In the genomic region with DNA sequence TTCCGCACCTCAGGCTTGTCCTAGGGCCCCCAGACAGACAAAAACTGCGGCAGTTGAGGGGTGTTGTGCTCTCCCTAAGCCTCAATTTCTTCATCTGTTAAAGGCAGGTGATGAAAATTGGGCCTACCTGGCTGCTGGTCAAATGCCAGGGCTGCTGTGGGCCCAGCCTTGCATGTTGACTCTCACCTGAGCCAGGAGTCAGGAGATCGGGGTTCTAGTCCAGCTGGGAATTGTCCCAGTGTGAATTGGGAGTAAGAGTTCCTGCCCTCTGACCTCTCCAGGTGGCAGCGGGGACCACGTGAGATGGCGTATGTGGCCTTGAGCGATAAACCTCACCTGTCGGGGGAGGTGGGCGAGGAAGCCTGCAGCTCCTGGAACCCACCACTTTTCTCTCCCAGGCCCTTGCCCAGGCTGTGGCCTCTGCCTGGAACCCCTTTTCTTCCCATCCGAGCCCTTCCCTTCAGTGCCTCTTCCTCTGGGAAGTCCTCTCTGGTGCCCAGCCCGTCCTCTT, we compare ENCODE assay signal across 8 cellular contexts.
DNase-seq lines count a peak whose midpoint lies in the region; ATAC-seq and TF ChIP-seq lines count a peak whose summit lies in the region.

No MANE protein-coding gene starts in this region.

- H3K27me3 ChIP-seq in uterus = no peaks in the 10 kb centered on the region

- no peaks in the 10 kb centered on the region for H3K36me3 Mint-ChIP-seq in natural killer cell

- ATAC-seq in left cardiac atrium (no peak), natural killer cell (no peak)

- H3K27ac Mint-ChIP-seq in natural killer cell = peak overlapping the region in 1 of 2 donors; percentile 13

- H3K36me3 ChIP-seq in uterus = no peaks in the 10 kb centered on the region

- no peaks in the 10 kb centered on the region for H3K9me3 Mint-ChIP-seq in natural killer cell

- H3K4me3 Mint-ChIP-seq in natural killer cell = peak overlapping the region; percentile 37

- TF ChIP-seq POLR2A in uterus (IDR thresholded peaks at IDR 0.05) = no peak

- TF ChIP-seq CTCF in natural killer cell (IDR thresholded peaks at IDR 0.05) = no peak
- TF ChIP-seq CTCF in uterus (IDR thresholded peaks at IDR 0.05) = no peak

- intact Hi-C loops in cardiac septum (cut with DNase I) (loop anchor here (5.0 kb wide), 1 partner anchor 291 kb away; no protein-coding TSS in a partner anchor), left cardiac atrium (cut with DNase I) (loop anchor here in 1 of 2 donors (5.0 to 10.0 kb wide), 2 partner anchors 147 to 171 kb away; a partner anchor contains a TSS), natural killer cell (cut with micrococcal nuclease) (no loop called here), uterus (cut with DNase I; ENCODE audit: low total_unique reads) (loop anchor here (10.0 kb wide), 1 partner anchor 147 kb away; a partner anchor contains a TSS)

- no peaks in the 10 kb centered on the region for H3K9me3 ChIP-seq in uterus

- H3K4me1 Mint-ChIP-seq in natural killer cell = peaks cover 10 to 11% of the 10 kb centered on the region in 2 donors

- DNase-seq in cardiac septum (ENCODE audit: low spot score) (peak; percentile 64), left cardiac atrium (no peak), ecto neural progenitor cell (ENCODE audit: low spot score) (peak; percentile 42), natural killer cell (no peak), uterus (peak; percentile 34 to 44), CD1c-positive myeloid dendritic cell (ENCODE audit: extremely low spot score) (no peak), NCI-H1930 (lab: John Stamatoyannopoulos, UW) (no peak)
- DNase-seq in effector CD4-positive, alpha-beta T cell = no peak

- H3K27me3 Mint-ChIP-seq in natural killer cell (ENCODE audit: low read depth in 2 of 2) = peaks cover 0 to 7% of the 10 kb centered on the region in 2 donors

- H3K4me3 ChIP-seq in uterus = peak overlapping the region; percentile 35 to 37

- H3K4me1 ChIP-seq in uterus = peaks cover 16 to 30% of the 10 kb centered on the region in 2 donors

- H3K27ac ChIP-seq in uterus = peak overlapping the region; percentile 95 to 99

Comparison
In these comparisons a context has a peak if more than half of its experiments do, and no peak if none do; other contexts are left out.
1. DNase-seq: peak in cardiac septum (single experiment), ecto neural progenitor cell (single experiment) and uterus (2 of 2); none in left cardiac atrium (single experiment), natural killer cell (single experiment), effector CD4-positive, alpha-beta T cell (single experiment), CD1c-positive myeloid dendritic cell (single experiment) and NCI-H1930 (0 of 2).